8 cellular contexts compared by ENCODE assay signal in genomic region chr22:31977141-31977781, GRCh38. TPM values are rescaled to one million over a fixed set of nuclear protein-coding genes. Genes with fewer than 3 reads are reported as not detected.
DNase-seq lines count a peak whose midpoint lies in the region; ATAC-seq lines count a peak whose summit lies in the region.

No MANE protein-coding gene starts in this region.

- no peaks in the 10 kb centered on the region for H3K27me3 ChIP-seq in effector memory CD4-positive, alpha-beta T cell (replicated peaks; ENCODE audit: control insufficient read depth, insufficient read depth, low read length, poor library complexity, severe bottlenecking)

- no peaks in the 10 kb centered on the region for H3K9me3 Mint-ChIP-seq in activated CD4-positive, alpha-beta memory T cell treated with anti-CD3 and anti-CD28 coated beads, Interleukin-2, amount 10 ng/mL, durations not matched to agents 7 days and 5 days

- POLR2A ChIA-PET in activated CD4-positive, alpha-beta memory T cell treated with anti-CD3 and anti-CD28 coated beads, Interleukin-2, amount 10 ng/mL, durations not matched to agents 7 days and 5 days (lab: Charles Lee), result no interaction called here

- H3K4me3 ChIP-seq in effector memory CD4-positive, alpha-beta T cell (ENCODE audit: insufficient read depth, low read depth, low read length, poor library complexity, severe bottlenecking), result no peak overlapping the region

- H3K36me3 ChIP-seq in effector memory CD4-positive, alpha-beta T cell (ENCODE audit: control insufficient read depth, insufficient read depth, low read length), result no peaks in the 10 kb centered on the region

- H3K36me3 Mint-ChIP-seq in activated CD4-positive, alpha-beta memory T cell treated with anti-CD3 and anti-CD28 coated beads, Interleukin-2, amount 10 ng/mL, durations not matched to agents 7 days and 5 days (ENCODE audit: low read depth), result no peaks in the 10 kb centered on the region

- H3K9me3 ChIP-seq in effector memory CD4-positive, alpha-beta T cell (ENCODE audit: control insufficient read depth, low read length), result no peaks in the 10 kb centered on the region

- H3K27ac ChIP-seq in effector memory CD4-positive, alpha-beta T cell (ENCODE audit: insufficient read depth, low read length, poor library complexity, severe bottlenecking), result no peak overlapping the region

- H3K4me1 ChIP-seq in effector memory CD4-positive, alpha-beta T cell (ENCODE audit: control insufficient read depth, insufficient read depth, low read length, poor library complexity, severe bottlenecking), result no peaks in the 10 kb centered on the region

- H3K4me3 Mint-ChIP-seq in activated CD4-positive, alpha-beta memory T cell treated with anti-CD3 and anti-CD28 coated beads, Interleukin-2, amount 10 ng/mL, durations not matched to agents 7 days and 5 days, result no peak overlapping the region

- ATAC-seq in HG03354 (IDR thresholded peaks at IDR 0.05; ENCODE audit: poor library complexity, severe bottlenecking, unreplicated experiment) (peak; percentile 57), GM19452 (IDR thresholded peaks at IDR 0.05; ENCODE audit: unreplicated experiment) (no peak)

- no peak overlapping the region for H3K27ac Mint-ChIP-seq in activated CD4-positive, alpha-beta memory T cell treated with anti-CD3 and anti-CD28 coated beads, Interleukin-2, amount 10 ng/mL, durations not matched to agents 7 days and 5 days

- peaks cover 16% of the 10 kb centered on the region for H3K27me3 Mint-ChIP-seq in activated CD4-positive, alpha-beta memory T cell treated with anti-CD3 and anti-CD28 coated beads, Interleukin-2, amount 10 ng/mL, durations not matched to agents 7 days and 5 days

- CTCF ChIA-PET in activated CD4-positive, alpha-beta memory T cell treated with anti-CD3 and anti-CD28 coated beads, Interleukin-2, amount 10 ng/mL, durations not matched to agents 7 days and 5 days (lab: Charles Lee), result interaction anchor here (0.6 to 4.3 kb wide), 15 partner anchors 15 to 541 kb away, joined by 3 to 39 read pairs (median 4); partner anchors contain the start of genes FBXO7 and PISD

- DNase-seq in COLO668 (lab: John Stamatoyannopoulos, UW; ENCODE audit: unreplicated experiment), result peak; percentile 72
- DNase-seq in NCI-H748 (lab: John Stamatoyannopoulos, UW; ENCODE audit: unreplicated experiment), result peak; percentile 65
- DNase-seq in activated CD4-positive, alpha-beta memory T cell treated with anti-CD3 and anti-CD28 coated beads, Interleukin-2, amount 10 ng/mL, durations not matched to agents 7 days and 5 days, result peak; percentile 84
- DNase-seq in effector memory CD4-positive, alpha-beta T cell, result peak; percentile 50 to 62 (median 52)
- peak; percentile 47 for DNase-seq in midbrain (lab: John Stamatoyannopoulos, UW)
- peak; percentile 92 for DNase-seq in stimulated activated CD8-positive, alpha-beta memory T cell treated with anti-CD3 and anti-CD28 coated beads, Interleukin-4, amount 100 ng/mL, for 48 hours

- H3K4me1 Mint-ChIP-seq in activated CD4-positive, alpha-beta memory T cell treated with anti-CD3 and anti-CD28 coated beads, Interleukin-2, amount 10 ng/mL, durations not matched to agents 7 days and 5 days, result peaks cover 4% of the 10 kb centered on the region

RNA-seq across cellular contexts. Expression of gene YWHAH, which starts 32.9 kb away (rescaled TPM):
- 100 to 1,000 TPM; 203 to 211 TPM for total RNA-seq in activated CD4-positive, alpha-beta memory T cell treated with anti-CD3 and anti-CD28 coated beads, Interleukin-2, amount 10 ng/mL, durations not matched to agents 7 days and 5 days
